12 cellular contexts compared by ENCODE assay signal in the genomic region with DNA sequence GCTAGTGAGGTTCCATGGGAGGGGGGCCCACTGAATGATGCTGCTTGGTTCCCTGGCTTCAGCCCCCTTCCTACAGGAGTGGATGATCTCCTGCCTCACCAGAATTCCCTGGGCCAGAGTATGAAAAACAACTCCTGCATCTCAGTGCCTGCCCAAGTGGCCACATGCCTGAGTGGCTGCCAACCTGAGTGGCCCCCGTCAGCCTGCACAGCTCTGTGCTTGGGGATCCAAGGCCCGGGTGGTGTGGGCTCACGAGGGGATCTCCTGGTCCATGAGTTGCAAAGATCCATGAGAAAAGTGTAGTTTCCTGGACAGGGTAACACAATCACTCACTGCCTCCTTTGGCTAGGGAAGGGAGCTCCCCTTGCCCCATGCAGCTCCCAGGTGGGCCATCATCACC. TPM values are rescaled to one million over a fixed set of nuclear protein-coding genes. Genes with fewer than 3 reads are reported as not detected.
"Had no signal": no experiment of that assay in that cellular context is flagged by ENCODE, and none has a peak within 500 bp of the region (broad histone marks: within the 10 kb centered on the region; RNA-seq: fewer than 3 reads in every experiment).

No MANE protein-coding gene starts in this region.

- H3K9ac ChIP-seq: GM23248 had no signal

- H3K4me1 ChIP-seq: HAP-1 had no signal

- H3K4me3 Mint-ChIP-seq: GM23338, H9, HFFc6 had no signal

- H3K9me3 Mint-ChIP-seq: HFFc6 had no signal

- H3K4me1 Mint-ChIP-seq: GM23338, H9 had no signal

- H3K36me3 ChIP-seq: HAP-1 had no signal

- H3K9me3 ChIP-seq: HAP-1 had no signal

- H3K4me3 ChIP-seq: GM23248, GM23338, HAP-1 had no signal

- ATAC-seq: GM23338, HCT116 had no signal

- H3K27ac ChIP-seq: GM23248 had no signal

- H3K27ac Mint-ChIP-seq: GM23338, H9, HFFc6 had no signal

- DNase-seq: GM23248, GOT3, H7, H9, HCEC 1CT, HFFc6 had no signal

- FAIRE-seq: H1, H54 had no signal

RNA-seq across cellular contexts. Expression of a gene that starts 17.1 kb away (rescaled TPM):
- total RNA-seq: H1, H4, HFFc6 had no signal
- polyA plus RNA-seq: GM23248 had no signal
